8 cellular contexts compared by ENCODE assay signal in the genomic region with DNA sequence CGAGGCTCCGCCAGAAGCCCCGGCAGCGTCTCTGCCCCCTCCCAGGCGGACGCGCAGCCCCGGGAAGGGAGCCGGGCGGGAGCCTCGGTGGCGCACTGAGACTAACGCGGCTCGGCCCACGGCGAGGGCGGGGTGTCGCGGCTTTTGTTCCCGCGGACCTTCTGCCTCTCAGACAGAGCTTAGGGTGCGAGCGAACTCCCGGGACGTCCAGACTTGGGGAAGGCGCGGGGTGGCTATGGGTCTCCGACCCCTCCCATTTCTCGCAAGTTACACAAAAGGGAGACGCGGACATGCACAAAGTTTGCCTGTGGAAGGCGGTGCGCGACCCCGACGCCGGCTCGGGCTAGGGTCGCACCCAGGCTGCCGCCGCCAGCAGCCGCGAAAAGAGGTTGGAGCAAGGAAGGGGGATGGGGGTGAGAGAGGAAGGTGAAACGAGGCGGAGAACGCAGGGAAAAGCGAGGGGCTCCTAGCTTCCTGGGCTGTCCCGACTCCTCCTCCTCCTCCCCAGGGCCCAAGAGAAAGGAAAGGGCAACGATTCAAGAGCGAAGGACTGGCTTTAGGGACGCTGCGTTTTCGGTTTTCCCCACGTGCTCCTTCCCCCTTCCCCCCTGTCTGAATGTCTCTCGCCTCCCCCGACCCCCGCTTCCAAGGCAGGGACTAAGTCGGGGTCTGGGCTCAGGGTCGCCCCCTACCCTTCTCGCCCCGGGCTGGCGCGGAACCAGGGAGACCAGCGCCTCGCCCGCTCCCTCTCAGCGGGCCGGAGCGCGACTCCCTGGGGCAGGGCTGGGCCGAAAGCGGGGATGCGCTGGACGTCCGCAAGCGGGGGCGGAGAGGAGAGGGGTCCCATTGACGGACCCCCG. TPM values are rescaled to one million over a fixed set of nuclear protein-coding genes. Genes with fewer than 3 reads are reported as not detected.
A peak's percentile ranks its signal among the peaks of the same experiment; 100 is the strongest.
DNase-seq lines count a peak whose midpoint lies in the region; ATAC-seq and TF ChIP-seq lines count a peak whose summit lies in the region.

No MANE protein-coding gene starts in this region.

- H3K4me1 ChIP-seq in IMR-90 (ENCODE audit: control insufficient read depth, insufficient read depth, low read length) (peaks cover 10% of the 10 kb centered on the region), SJSA1 (replicated peaks) (peaks cover 30% of the 10 kb centered on the region), uterus (peaks cover 0 to 12% of the 10 kb centered on the region in 2 donors)

- H4K20me1 ChIP-seq in IMR-90 (ENCODE audit: insufficient read depth, low read length): peaks cover 24% of the 10 kb centered on the region

- H3K79me1 ChIP-seq in IMR-90 (ENCODE audit: low read depth in 1 of 2, low read length in 2 of 2): peaks cover 6 to 35% of the 10 kb centered on the region in 2 experiments; a peak in 2 of 4 replicates

- H3K36me3 Mint-ChIP-seq in activated naive CD8-positive, alpha-beta T cell treated with anti-CD3 and anti-CD28 coated beads, Interleukin-2, amount 50 U/mL, for 24 hours (ENCODE audit: low read depth): peaks cover 8% of the 10 kb centered on the region
- H3K36me3 Mint-ChIP-seq in osteocyte (ENCODE audit: unreplicated experiment): no peaks in the 10 kb centered on the region

- peaks cover 6% of the 10 kb centered on the region for H3K9me1 ChIP-seq in IMR-90 (ENCODE audit: insufficient read depth, low read length)

- BruUV-seq in IMR-90 (replicated peaks; lab: Mats Ljungman, UMichigan): no TSS peak

- no peak for TF ChIP-seq POLR2A in IMR-90 (IDR thresholded peaks at IDR 0.05; ENCODE audit: low read depth, low read length)
- peak in 1 of 2 donors; percentile 17 for TF ChIP-seq POLR2A in uterus (IDR thresholded peaks at IDR 0.05)

- intact Hi-C loops in IMR-90 (cut with micrococcal nuclease): loop anchor here (1.0 to 5.0 kb wide), 7 partner anchors 41 to 563 kb away; partner anchors contain the start of gene MRPL39
- intact Hi-C loops in cardiac septum (cut with DNase I): loop anchor here (1.0 to 10.0 kb wide), 6 partner anchors 53 to 545 kb away; no protein-coding TSS in a partner anchor
- intact Hi-C loops in uterus (cut with DNase I; ENCODE audit: low total_unique reads): no loop called here

- peak overlapping the region; percentile 65; the same call in 1 of the 2 replicates for H4K5ac ChIP-seq in IMR-90 (ENCODE audit: low read depth, low read length)

- H3K27me3 Mint-ChIP-seq in activated naive CD8-positive, alpha-beta T cell treated with anti-CD3 and anti-CD28 coated beads, Interleukin-2, amount 50 U/mL, for 24 hours: peaks cover 16% of the 10 kb centered on the region
- H3K27me3 Mint-ChIP-seq in osteocyte (ENCODE audit: unreplicated experiment): no peaks in the 10 kb centered on the region

- H2BK15ac ChIP-seq in IMR-90 (ENCODE audit: low read depth, low read length): 0 out of 3 replicates have a peak overlapping the region, but pooled peaks have one; percentile 34

- no peak for TF ChIP-seq CTCF in IMR-90 (conservative IDR thresholded peaks at IDR 0.05; ENCODE audit: low read depth, low read length)
- no peak for TF ChIP-seq CTCF in osteocyte (IDR thresholded peaks at IDR 0.05)
- no peak for TF ChIP-seq CTCF in uterus (IDR thresholded peaks at IDR 0.05)

- H3K4me2 ChIP-seq in IMR-90 (ENCODE audit: low read depth, low read length): peak overlapping the region; percentile 97

- TF ChIP-seq RAD21 in IMR-90 (IDR thresholded peaks at IDR 0.05; ENCODE audit: low read length): no peak

- peak overlapping the region; percentile 42 to 85; a peak in 3 of 4 replicates for H4K8ac ChIP-seq in IMR-90 (ENCODE audit: low read depth in 2 of 2, low read length in 2 of 2)

- H3K23ac ChIP-seq in IMR-90 (ENCODE audit: low read depth, low read length): peak overlapping the region; percentile 98

- peak overlapping the region; percentile 96 for H2AFZ ChIP-seq in IMR-90 (replicated peaks; ENCODE audit: low read length, poor library complexity)

- dilution Hi-C loops in IMR-90 (cut with HindIII; ENCODE audit: low sequenced_read_pairs, unreplicated experiment): no loop called here

- peak; percentile 49 for ATAC-seq in GM21723 (IDR thresholded peaks at IDR 0.05; ENCODE audit: unreplicated experiment)
- ATAC-seq in IMR-90 (ENCODE audit: low read depth): peak; percentile 62
- peak; percentile 29 for ATAC-seq in activated naive CD8-positive, alpha-beta T cell treated with anti-CD3 and anti-CD28 coated beads, Interleukin-2, amount 50 U/mL, for 24 hours

- H2BK20ac ChIP-seq in IMR-90 (ENCODE audit: low read depth, low read length): no peak overlapping the region

- DNase-seq in DMS79 (lab: John Stamatoyannopoulos, UW) (peak; percentile 19), IMR-90 (peak; percentile 65), SJSA1 (ENCODE audit: low read depth in 1 of 2, low spot score in 2 of 2) (peak; percentile 62 to 76), cardiac septum (ENCODE audit: low spot score) (peak; percentile 84), osteocyte (ENCODE audit: extremely low spot score, unreplicated experiment) (peak; percentile 86), uterus (peak; percentile 42 to 50)
- DNase-seq in activated naive CD8-positive, alpha-beta T cell treated with anti-CD3 and anti-CD28 coated beads, Interleukin-2, amount 50 U/mL, for 24 hours: peak; percentile 51

- H3K4ac ChIP-seq in IMR-90 (ENCODE audit: low read depth, low read length): peak overlapping the region; percentile 89

- H2BK120ac ChIP-seq in IMR-90 (ENCODE audit: low read depth, low read length): peak overlapping the region; percentile 77

- peak overlapping the region; percentile 91 for H3K14ac ChIP-seq in IMR-90 (replicated peaks; ENCODE audit: low read depth, low read length)

- H2BK5ac ChIP-seq in IMR-90 (ENCODE audit: low read depth, low read length, poor library complexity, severe bottlenecking): peak overlapping the region; percentile 80

- peaks cover 18% of the 10 kb centered on the region for H3K4me1 Mint-ChIP-seq in activated naive CD8-positive, alpha-beta T cell treated with anti-CD3 and anti-CD28 coated beads, Interleukin-2, amount 50 U/mL, for 24 hours
- H3K4me1 Mint-ChIP-seq in osteocyte (ENCODE audit: unreplicated experiment): peaks cover 41% of the 10 kb centered on the region

- WGBS in IMR-90 (ENCODE audit: extremely low coverage in 2 of 2, insufficient read length in 1 of 2), 2 experiments: 1% methylated on average over 21 of the region's 80 CpGs; no CpG with 5 or more reads in 1 of the 2 experiments

- H3K4me3 ChIP-seq in IMR-90 (ENCODE audit: insufficient read depth, low read depth, low read length) (peak overlapping the region; percentile 62), SJSA1 (peak overlapping the region; percentile 84), uterus (peak overlapping the region; percentile 72 to 96)

- H3K27ac Mint-ChIP-seq in activated naive CD8-positive, alpha-beta T cell treated with anti-CD3 and anti-CD28 coated beads, Interleukin-2, amount 50 U/mL, for 24 hours: peak overlapping the region; percentile 54
- H3K27ac Mint-ChIP-seq in osteocyte (ENCODE audit: unreplicated experiment): peak overlapping the region; percentile 86

- H3K18ac ChIP-seq in IMR-90 (ENCODE audit: low read depth, low read length): peak overlapping the region; percentile 80

- H2AK9ac ChIP-seq in IMR-90 (replicated peaks; ENCODE audit: low read depth, low read length, poor library complexity): peak overlapping the region; percentile 88

- peak overlapping the region; percentile 76; the same call in 1 of the 2 replicates for H3K56ac ChIP-seq in IMR-90 (ENCODE audit: extremely low read depth, insufficient read depth, low read length)

- peak overlapping the region; percentile 89 for H3K27ac ChIP-seq in IMR-90 (ENCODE audit: insufficient read depth, low read length)
- peak overlapping the region; percentile 59 for H3K27ac ChIP-seq in SJSA1
- peak overlapping the region; percentile 81 to 96 for H3K27ac ChIP-seq in uterus

- H3K9me3 ChIP-seq in IMR-90 (ENCODE audit: control insufficient read depth, insufficient read depth, low read length) (no peaks in the 10 kb centered on the region), SJSA1 (replicated peaks) (no peaks in the 10 kb centered on the region), uterus (no peaks in the 10 kb centered on the region)

- peak overlapping the region; percentile 87 for H3K4me3 Mint-ChIP-seq in activated naive CD8-positive, alpha-beta T cell treated with anti-CD3 and anti-CD28 coated beads, Interleukin-2, amount 50 U/mL, for 24 hours
- H3K4me3 Mint-ChIP-seq in osteocyte (ENCODE audit: unreplicated experiment): peak overlapping the region; percentile 97

- H3K36me3 ChIP-seq in IMR-90 (ENCODE audit: control insufficient read depth, insufficient read depth, low read length) (no peaks in the 10 kb centered on the region), SJSA1 (peaks cover 23% of the 10 kb centered on the region), uterus (no peaks in the 10 kb centered on the region)

- no peaks in the 10 kb centered on the region for H3K9me3 Mint-ChIP-seq in activated naive CD8-positive, alpha-beta T cell treated with anti-CD3 and anti-CD28 coated beads, Interleukin-2, amount 50 U/mL, for 24 hours
- no peaks in the 10 kb centered on the region for H3K9me3 Mint-ChIP-seq in osteocyte (ENCODE audit: unreplicated experiment)

- peak overlapping the region; percentile 79 for H4K91ac ChIP-seq in IMR-90 (ENCODE audit: insufficient read depth, low read depth, low read length)

- H3K9ac ChIP-seq in IMR-90 (ENCODE audit: low read depth, low read length): peak overlapping the region; percentile 92

- H3K27me3 ChIP-seq in IMR-90 (ENCODE audit: control insufficient read depth, insufficient read depth, low read length) (no peaks in the 10 kb centered on the region), SJSA1 (replicated peaks) (no peaks in the 10 kb centered on the region), uterus (no peaks in the 10 kb centered on the region)

- CTCF ChIA-PET in IMR-90 (lab: Yijun Ruan, JAX): interaction anchor here (0.7 to 1.2 kb wide), 3 partner anchors 15 to 274 kb away, joined by 3 read pairs; no protein-coding TSS in a partner anchor

- in situ Hi-C loops in IMR-90 (cut with MboI; ENCODE audit: low sequenced_read_pairs): loop anchor here (5.0 kb wide), 1 partner anchor 283 kb away; no protein-coding TSS in a partner anchor

- POLR2A ChIA-PET in IMR-90 (lab: Charles Lee; ENCODE audit: unreplicated experiment): interaction anchor here (0.6 to 0.8 kb wide), 2 partner anchors 10 to 65 kb away, joined by 4 to 10 read pairs; no protein-coding TSS in a partner anchor

- H2AK5ac ChIP-seq in IMR-90 (ENCODE audit: low read depth, low read length): peak overlapping the region; percentile 18; the same call in 1 of the 2 replicates

TF ChIP-seq in IMR-90, 13 proteins besides CTCF, POLR2A, EP300 and RAD21:
- 0 out of 2 replicates have a peak, but pooled peaks have one; percentile 23 for TF ChIP-seq MAZ (IDR thresholded peaks at IDR 0.05; ENCODE audit: borderline replicate concordance, low read depth, low read length)
- no peak for TF ChIP-seq FOS (IDR thresholded peaks at IDR 0.05; ENCODE audit: low read depth, low read length)

RNA-seq across cellular contexts. Expression of gene APP, which starts 0.7 kb away (rescaled TPM):
- total RNA-seq in IMR-90 (2012; rRNA removed) (191 and 196 TPM in 2 replicates), cardiac septum (334 TPM), osteocyte (698 and 749 TPM in 2 replicates), uterus (100 to 1,000 TPM; 212 to 537 (median 430) TPM)
- polyA plus RNA-seq in IMR-90 (2012; rRNA removed): 503 and 530 TPM in 2 replicates
- polyA plus RNA-seq in IMR-90 (2012; cell fraction: cytosol; rRNA removed): 488 and 558 TPM in 2 replicates
- polyA plus RNA-seq in IMR-90 (2012; cell fraction: nucleus; rRNA removed; ENCODE audit: low replicate concordance): 167 and 391 TPM in 2 replicates
- total RNA-seq in SJSA1 (2014; rRNA removed; shearing (Covaris generic)): 177 and 221 TPM in 2 replicates

Comparison
In these comparisons a context has a peak if more than half of its experiments do, and no peak if none do; other contexts are left out.
1. Peak in every context shown above with its lines: DNase-seq, ATAC-seq, H3K4me3 ChIP-seq and H3K27ac ChIP-seq.
2. DNase-seq: peak in every context shown above with its lines; median percentile 86 in osteocyte; 84 in cardiac septum; 69 in SJSA1; 65 in IMR-90; 51 in activated naive CD8-positive, alpha-beta T cell treated with anti-CD3 and anti-CD28 coated beads, Interleukin-2, amount 50 U/mL, for 24 hours; 46 in uterus; 19 in DMS79.